In genomic region chr1:147171399-147172167, GRCh38 we compare ENCODE assay signal across 1 cellular context.
TF ChIP-seq lines count a peak whose summit lies in the region.

No MANE protein-coding gene starts in this region.

TF ChIP-seq in HepG2, 621 proteins besides CTCF, POLR2A, EP300 and RAD21 (continued from another document and continues in another):
- TF ChIP-seq MXD1 (CRISPR knock-in tag; IDR thresholded peaks at IDR 0.05) (peak; percentile 67; the same call in 1 of the 2 replicates), ZNF263 (CRISPR knock-in tag; IDR thresholded peaks at IDR 0.05) (peak; percentile 96), RFXAP (CRISPR knock-in tag; IDR thresholded peaks at IDR 0.05; ENCODE audit: borderline replicate concordance) (peak; percentile 26; the same call in 1 of the 2 replicates), HOXA5 (CRISPR knock-in tag; IDR thresholded peaks at IDR 0.05) (peak; percentile 86; the same call in 1 of the 2 replicates), ZNF879 (CRISPR knock-in tag; IDR thresholded peaks at IDR 0.05) (0 out of 2 replicates have a peak, but pooled peaks have one; percentile 57), CBX2 (IDR thresholded peaks at IDR 0.05; ENCODE audit: low read depth, low read length) (no peak), CBX2 (CRISPR knock-in tag; IDR thresholded peaks at IDR 0.05; ENCODE audit: low read depth) (no peak), BRCA1 (CRISPR knock-in tag; IDR thresholded peaks at IDR 0.05) (peak; percentile 79), ELF1 (CRISPR knock-in tag; IDR thresholded peaks at IDR 0.05) (no peak), ZSCAN20 (CRISPR knock-in tag; IDR thresholded peaks at IDR 0.05; ENCODE audit: borderline replicate concordance) (peak; percentile 81; the same call in 1 of the 2 replicates), CAMTA2 (CRISPR knock-in tag; IDR thresholded peaks at IDR 0.05; ENCODE audit: borderline replicate concordance) (peak; percentile 65; the same call in 1 of the 2 replicates), ZNF138 (CRISPR knock-in tag; IDR thresholded peaks at IDR 0.05; ENCODE audit: low read depth) (no peak), ZNF136 (CRISPR knock-in tag; IDR thresholded peaks at IDR 0.05; ENCODE audit: low read depth) (0 out of 2 replicates have a peak, but pooled peaks have one; percentile 20), ZNF883 (CRISPR knock-in tag; IDR thresholded peaks at IDR 0.05; ENCODE audit: not compliant biosample characterization) (peak; percentile 72), FOXC1 (CRISPR knock-in tag; IDR thresholded peaks at IDR 0.05; ENCODE audit: borderline replicate concordance) (no peak), ZNF782 (CRISPR knock-in tag; IDR thresholded peaks at IDR 0.05; ENCODE audit: borderline replicate concordance) (0 out of 2 replicates have a peak, but pooled peaks have one; percentile 3), MBNL3 (CRISPR knock-in tag; conservative IDR thresholded peaks at IDR 0.05) (no peak), ZFAT (CRISPR knock-in tag; conservative IDR thresholded peaks at IDR 0.05) (0 out of 2 replicates have a peak, but pooled peaks have one; percentile 25), MAF1 (CRISPR knock-in tag; IDR thresholded peaks at IDR 0.05; ENCODE audit: borderline replicate concordance) (0 out of 2 replicates have a peak, but pooled peaks have one; percentile 43), ZNF317 (CRISPR knock-in tag; IDR thresholded peaks at IDR 0.05) (no peak), ZFP1 (CRISPR knock-in tag; IDR thresholded peaks at IDR 0.05) (no peak), PAX8 (CRISPR knock-in tag; IDR thresholded peaks at IDR 0.05; ENCODE audit: borderline replicate concordance) (no peak), MTA3 (CRISPR knock-in tag; IDR thresholded peaks at IDR 0.05) (no peak), ZNF605 (CRISPR knock-in tag; IDR thresholded peaks at IDR 0.05) (0 out of 2 replicates have a peak, but pooled peaks have one; percentile 6), FOXO4 (CRISPR knock-in tag; conservative IDR thresholded peaks at IDR 0.05) (0 out of 2 replicates have a peak, but pooled peaks have one; percentile 58), NFAT5 (CRISPR knock-in tag; IDR thresholded peaks at IDR 0.05) (peak; percentile 76), PCBP2 (optimal IDR thresholded peaks at IDR 0.05; ENCODE audit: low read depth, low read length, poor library complexity, severe bottlenecking) (no peak)
- TF ChIP-seq, protein P1, sequence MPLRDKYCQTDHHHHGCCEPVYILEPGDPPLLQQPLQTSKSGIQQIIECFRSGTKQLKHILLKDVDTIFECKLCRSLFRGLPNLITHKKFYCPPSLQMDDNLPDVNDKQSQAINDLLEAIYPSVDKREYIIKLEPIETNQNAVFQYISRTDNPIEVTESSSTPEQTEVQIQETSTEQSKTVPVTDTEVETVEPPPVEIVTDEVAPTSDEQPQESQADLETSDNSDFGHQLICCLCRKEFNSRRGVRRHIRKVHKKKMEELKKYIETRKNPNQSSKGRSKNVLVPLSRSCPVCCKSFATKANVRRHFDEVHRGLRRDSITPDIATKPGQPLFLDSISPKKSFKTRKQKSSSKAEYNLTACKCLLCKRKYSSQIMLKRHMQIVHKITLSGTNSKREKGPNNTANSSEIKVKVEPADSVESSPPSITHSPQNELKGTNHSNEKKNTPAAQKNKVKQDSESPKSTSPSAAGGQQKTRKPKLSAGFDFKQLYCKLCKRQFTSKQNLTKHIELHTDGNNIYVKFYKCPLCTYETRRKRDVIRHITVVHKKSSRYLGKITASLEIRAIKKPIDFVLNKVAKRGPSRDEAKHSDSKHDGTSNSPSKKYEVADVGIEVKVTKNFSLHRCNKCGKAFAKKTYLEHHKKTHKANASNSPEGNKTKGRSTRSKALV (CRISPR knock-in tag; IDR thresholded peaks at IDR 0.05), result 0 out of 2 replicates have a peak, but pooled peaks have one; percentile 8
- TF ChIP-seq, protein P2, sequence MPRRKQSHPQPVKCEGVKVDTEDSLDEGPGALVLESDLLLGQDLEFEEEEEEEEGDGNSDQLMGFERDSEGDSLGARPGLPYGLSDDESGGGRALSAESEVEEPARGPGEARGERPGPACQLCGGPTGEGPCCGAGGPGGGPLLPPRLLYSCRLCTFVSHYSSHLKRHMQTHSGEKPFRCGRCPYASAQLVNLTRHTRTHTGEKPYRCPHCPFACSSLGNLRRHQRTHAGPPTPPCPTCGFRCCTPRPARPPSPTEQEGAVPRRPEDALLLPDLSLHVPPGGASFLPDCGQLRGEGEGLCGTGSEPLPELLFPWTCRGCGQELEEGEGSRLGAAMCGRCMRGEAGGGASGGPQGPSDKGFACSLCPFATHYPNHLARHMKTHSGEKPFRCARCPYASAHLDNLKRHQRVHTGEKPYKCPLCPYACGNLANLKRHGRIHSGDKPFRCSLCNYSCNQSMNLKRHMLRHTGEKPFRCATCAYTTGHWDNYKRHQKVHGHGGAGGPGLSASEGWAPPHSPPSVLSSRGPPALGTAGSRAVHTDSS (CRISPR knock-in tag; conservative IDR thresholded peaks at IDR 0.05), result no peak
- TF ChIP-seq, protein P3, sequence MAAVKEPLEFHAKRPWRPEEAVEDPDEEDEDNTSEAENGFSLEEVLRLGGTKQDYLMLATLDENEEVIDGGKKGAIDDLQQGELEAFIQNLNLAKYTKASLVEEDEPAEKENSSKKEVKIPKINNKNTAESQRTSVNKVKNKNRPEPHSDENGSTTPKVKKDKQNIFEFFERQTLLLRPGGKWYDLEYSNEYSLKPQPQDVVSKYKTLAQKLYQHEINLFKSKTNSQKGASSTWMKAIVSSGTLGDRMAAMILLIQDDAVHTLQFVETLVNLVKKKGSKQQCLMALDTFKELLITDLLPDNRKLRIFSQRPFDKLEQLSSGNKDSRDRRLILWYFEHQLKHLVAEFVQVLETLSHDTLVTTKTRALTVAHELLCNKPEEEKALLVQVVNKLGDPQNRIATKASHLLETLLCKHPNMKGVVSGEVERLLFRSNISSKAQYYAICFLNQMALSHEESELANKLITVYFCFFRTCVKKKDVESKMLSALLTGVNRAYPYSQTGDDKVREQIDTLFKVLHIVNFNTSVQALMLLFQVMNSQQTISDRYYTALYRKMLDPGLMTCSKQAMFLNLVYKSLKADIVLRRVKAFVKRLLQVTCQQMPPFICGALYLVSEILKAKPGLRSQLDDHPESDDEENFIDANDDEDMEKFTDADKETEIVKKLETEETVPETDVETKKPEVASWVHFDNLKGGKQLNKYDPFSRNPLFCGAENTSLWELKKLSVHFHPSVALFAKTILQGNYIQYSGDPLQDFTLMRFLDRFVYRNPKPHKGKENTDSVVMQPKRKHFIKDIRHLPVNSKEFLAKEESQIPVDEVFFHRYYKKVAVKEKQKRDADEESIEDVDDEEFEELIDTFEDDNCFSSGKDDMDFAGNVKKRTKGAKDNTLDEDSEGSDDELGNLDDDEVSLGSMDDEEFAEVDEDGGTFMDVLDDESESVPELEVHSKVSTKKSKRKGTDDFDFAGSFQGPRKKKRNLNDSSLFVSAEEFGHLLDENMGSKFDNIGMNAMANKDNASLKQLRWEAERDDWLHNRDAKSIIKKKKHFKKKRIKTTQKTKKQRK (IDR thresholded peaks at IDR 0.05; ENCODE audit: low read length), result no peak
- TF ChIP-seq, protein P4, sequence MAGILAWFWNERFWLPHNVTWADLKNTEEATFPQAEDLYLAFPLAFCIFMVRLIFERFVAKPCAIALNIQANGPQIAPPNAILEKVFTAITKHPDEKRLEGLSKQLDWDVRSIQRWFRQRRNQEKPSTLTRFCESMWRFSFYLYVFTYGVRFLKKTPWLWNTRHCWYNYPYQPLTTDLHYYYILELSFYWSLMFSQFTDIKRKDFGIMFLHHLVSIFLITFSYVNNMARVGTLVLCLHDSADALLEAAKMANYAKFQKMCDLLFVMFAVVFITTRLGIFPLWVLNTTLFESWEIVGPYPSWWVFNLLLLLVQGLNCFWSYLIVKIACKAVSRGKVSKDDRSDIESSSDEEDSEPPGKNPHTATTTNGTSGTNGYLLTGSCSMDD (CRISPR knock-in tag; IDR thresholded peaks at IDR 0.05), result no peak
- TF ChIP-seq, protein P5, sequence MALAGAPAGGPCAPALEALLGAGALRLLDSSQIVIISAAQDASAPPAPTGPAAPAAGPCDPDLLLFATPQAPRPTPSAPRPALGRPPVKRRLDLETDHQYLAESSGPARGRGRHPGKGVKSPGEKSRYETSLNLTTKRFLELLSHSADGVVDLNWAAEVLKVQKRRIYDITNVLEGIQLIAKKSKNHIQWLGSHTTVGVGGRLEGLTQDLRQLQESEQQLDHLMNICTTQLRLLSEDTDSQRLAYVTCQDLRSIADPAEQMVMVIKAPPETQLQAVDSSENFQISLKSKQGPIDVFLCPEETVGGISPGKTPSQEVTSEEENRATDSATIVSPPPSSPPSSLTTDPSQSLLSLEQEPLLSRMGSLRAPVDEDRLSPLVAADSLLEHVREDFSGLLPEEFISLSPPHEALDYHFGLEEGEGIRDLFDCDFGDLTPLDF (CRISPR knock-in tag; IDR thresholded peaks at IDR 0.05), result 0 out of 2 replicates have a peak, but pooled peaks have one; percentile 18
- TF ChIP-seq, protein P6, sequence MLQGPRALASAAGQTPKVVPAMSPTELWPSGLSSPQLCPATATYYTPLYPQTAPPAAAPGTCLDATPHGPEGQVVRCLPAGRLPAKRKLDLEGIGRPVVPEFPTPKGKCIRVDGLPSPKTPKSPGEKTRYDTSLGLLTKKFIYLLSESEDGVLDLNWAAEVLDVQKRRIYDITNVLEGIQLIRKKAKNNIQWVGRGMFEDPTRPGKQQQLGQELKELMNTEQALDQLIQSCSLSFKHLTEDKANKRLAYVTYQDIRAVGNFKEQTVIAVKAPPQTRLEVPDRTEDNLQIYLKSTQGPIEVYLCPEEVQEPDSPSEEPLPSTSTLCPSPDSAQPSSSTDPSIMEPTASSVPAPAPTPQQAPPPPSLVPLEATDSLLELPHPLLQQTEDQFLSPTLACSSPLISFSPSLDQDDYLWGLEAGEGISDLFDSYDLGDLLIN (CRISPR knock-in tag; IDR thresholded peaks at IDR 0.05; ENCODE audit: borderline replicate concordance), result peak; percentile 23; the same call in 1 of the 2 replicates
- TF ChIP-seq, protein P7, sequence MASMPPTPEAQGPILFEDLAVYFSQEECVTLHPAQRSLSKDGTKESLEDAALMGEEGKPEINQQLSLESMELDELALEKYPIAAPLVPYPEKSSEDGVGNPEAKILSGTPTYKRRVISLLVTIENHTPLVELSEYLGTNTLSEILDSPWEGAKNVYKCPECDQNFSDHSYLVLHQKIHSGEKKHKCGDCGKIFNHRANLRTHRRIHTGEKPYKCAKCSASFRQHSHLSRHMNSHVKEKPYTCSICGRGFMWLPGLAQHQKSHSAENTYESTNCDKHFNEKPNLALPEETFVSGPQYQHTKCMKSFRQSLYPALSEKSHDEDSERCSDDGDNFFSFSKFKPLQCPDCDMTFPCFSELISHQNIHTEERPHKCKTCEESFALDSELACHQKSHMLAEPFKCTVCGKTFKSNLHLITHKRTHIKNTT (CRISPR knock-in tag; IDR thresholded peaks at IDR 0.05), result 0 out of 2 replicates have a peak, but pooled peaks have one; percentile 23
- TF ChIP-seq, protein P8, sequence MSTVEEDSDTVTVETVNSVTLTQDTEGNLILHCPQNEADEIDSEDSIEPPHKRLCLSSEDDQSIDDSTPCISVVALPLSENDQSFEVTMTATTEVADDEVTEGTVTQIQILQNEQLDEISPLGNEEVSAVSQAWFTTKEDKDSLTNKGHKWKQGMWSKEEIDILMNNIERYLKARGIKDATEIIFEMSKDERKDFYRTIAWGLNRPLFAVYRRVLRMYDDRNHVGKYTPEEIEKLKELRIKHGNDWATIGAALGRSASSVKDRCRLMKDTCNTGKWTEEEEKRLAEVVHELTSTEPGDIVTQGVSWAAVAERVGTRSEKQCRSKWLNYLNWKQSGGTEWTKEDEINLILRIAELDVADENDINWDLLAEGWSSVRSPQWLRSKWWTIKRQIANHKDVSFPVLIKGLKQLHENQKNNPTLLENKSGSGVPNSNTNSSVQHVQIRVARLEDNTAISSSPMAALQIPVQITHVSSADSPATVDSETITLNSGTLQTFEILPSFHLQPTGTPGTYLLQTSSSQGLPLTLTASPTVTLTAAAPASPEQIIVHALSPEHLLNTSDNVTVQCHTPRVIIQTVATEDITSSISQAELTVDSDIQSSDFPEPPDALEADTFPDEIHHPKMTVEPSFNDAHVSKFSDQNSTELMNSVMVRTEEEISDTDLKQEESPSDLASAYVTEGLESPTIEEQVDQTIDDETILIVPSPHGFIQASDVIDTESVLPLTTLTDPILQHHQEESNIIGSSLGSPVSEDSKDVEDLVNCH (CRISPR knock-in tag; IDR thresholded peaks at IDR 0.05), result no peak
